In genomic region chr2:84830095-84830494, GRCh38 we compare ENCODE assay signal across 11 cellular contexts. TPM values are rescaled to one million over a fixed set of nuclear protein-coding genes. Genes with fewer than 3 reads are reported as not detected.
DNase-seq lines count a peak whose midpoint lies in the region; ATAC-seq and TF ChIP-seq lines count a peak whose summit lies in the region.
"Had no signal": no experiment of that assay in that cellular context is flagged by ENCODE, and none has a peak within 500 bp of the region (broad histone marks: within the 10 kb centered on the region; RNA-seq: fewer than 3 reads in every experiment).

No MANE protein-coding gene starts in this region.

- DNase-seq in GDM1 (lab: John Stamatoyannopoulos, UW) (peak; percentile 57), RPMI7951 (ENCODE audit: low read depth) (peak; percentile 57), globus pallidus (ENCODE audit: low spot score) (peak; percentile 43), pons (ENCODE audit: low spot score) (peak; percentile 35), NCI-H146 treated with DMSO at 0.1 percent for 48 hours (lab: John Stamatoyannopoulos, UW; ENCODE audit: unreplicated experiment) (no peak), chondrocyte (ENCODE audit: low spot score) (no peak)
- DNase-seq: MM.1S, T-helper 9 cell had no signal

- TF ChIP-seq CTCF in chondrocyte (IDR thresholded peaks at IDR 0.05): no peak

- no peaks in the 10 kb centered on the region for H3K36me3 Mint-ChIP-seq in chondrocyte (ENCODE audit: low read depth)

- H3K4me3 Mint-ChIP-seq in chondrocyte (ENCODE audit: unreplicated experiment): no peak overlapping the region
- H3K4me3 Mint-ChIP-seq: activated T-helper 1 cell treated with anti-CD3 and anti-CD28 coated beads, Interleukin-12 subunit alpha, Interleukin-12 subunit beta, Interleukin-2, Interleukin-4 antibody, amounts not matched to agents 30 ng/mL and 10 ng/mL and 1 ng/mL, durations not matched to agents 14 hours and 24 hours and 36 hours had no signal

- H3K27ac Mint-ChIP-seq in chondrocyte (ENCODE audit: unreplicated experiment): no peak overlapping the region
- H3K27ac Mint-ChIP-seq: activated T-helper 1 cell treated with anti-CD3 and anti-CD28 coated beads, Interleukin-12 subunit alpha, Interleukin-12 subunit beta, Interleukin-2, Interleukin-4 antibody, amounts not matched to agents 30 ng/mL and 10 ng/mL and 1 ng/mL, durations not matched to agents 14 hours and 24 hours and 36 hours had no signal

- peaks cover 26% of the 10 kb centered on the region for H3K27me3 Mint-ChIP-seq in chondrocyte (ENCODE audit: low read depth)

- no peaks in the 10 kb centered on the region for H3K4me1 Mint-ChIP-seq in chondrocyte (ENCODE audit: low read depth)

- no peaks in the 10 kb centered on the region for H3K9me3 Mint-ChIP-seq in chondrocyte (ENCODE audit: low read depth)
- H3K9me3 Mint-ChIP-seq: activated T-helper 1 cell treated with anti-CD3 and anti-CD28 coated beads, Interleukin-12 subunit alpha, Interleukin-12 subunit beta, Interleukin-2, Interleukin-4 antibody, amounts not matched to agents 30 ng/mL and 10 ng/mL and 1 ng/mL, durations not matched to agents 14 hours and 24 hours and 36 hours had no signal

- ATAC-seq in HG03139 (IDR thresholded peaks at IDR 0.05; ENCODE audit: unreplicated experiment) (no peak), GM18909 (IDR thresholded peaks at IDR 0.05; ENCODE audit: poor library complexity, unreplicated experiment) (no peak)

RNA-seq across cellular contexts. Expression of gene TRABD2A, which starts 50.8 kb away (rescaled TPM):
- 5.3 and 7.1 TPM in 2 replicates for total RNA-seq in RPMI7951 (2014; rRNA removed; shearing (Covaris generic))
- total RNA-seq in chondrocyte: 0.37 to 1.2 TPM (median 0.82 TPM) in 3 replicates

Comparison
In these comparisons a context has a peak if more than half of its experiments do, and no peak if none do; other contexts are left out.
1. DNase-seq: peak in GDM1 (single experiment), RPMI7951 (single experiment), globus pallidus (single experiment) and pons (single experiment); none in NCI-H146 treated with DMSO at 0.1 percent for 48 hours (single experiment) and chondrocyte (single experiment).